ENCODE assay signal across 30 cellular contexts in the genomic region with DNA sequence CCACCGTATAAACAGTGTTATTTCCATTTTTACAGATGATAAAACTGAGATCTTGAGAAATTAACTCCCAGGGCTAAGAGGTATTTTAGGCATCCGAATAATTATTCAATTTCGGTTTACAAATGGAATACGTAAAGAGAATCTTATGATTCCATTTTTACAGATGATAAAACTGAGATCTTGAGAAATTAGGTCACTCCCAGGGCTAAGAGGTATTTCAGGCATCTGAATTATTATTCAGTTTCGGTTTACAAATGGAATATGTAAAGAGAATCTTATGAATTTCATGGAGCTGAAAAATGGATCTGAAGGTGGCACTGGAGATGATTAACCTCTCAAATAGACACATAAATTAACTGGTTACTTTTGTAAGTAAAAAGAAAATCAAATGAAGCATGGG. TPM values are rescaled to one million over a fixed set of nuclear protein-coding genes. Genes with fewer than 3 reads are reported as not detected.
"Had no signal": no experiment of that assay in that cellular context is flagged by ENCODE, and none has a peak within 500 bp of the region (broad histone marks: within the 10 kb centered on the region; RNA-seq: fewer than 3 reads in every experiment).

No MANE protein-coding gene starts in this region.

- H3K27ac ChIP-seq: esophagus muscularis mucosa, gastrocnemius medialis, left ventricle myocardium inferior, neutrophil, pancreas, psoas muscle, stomach, suprapubic skin, upper lobe of right lung had no signal

- H3K27me3 ChIP-seq: esophagus muscularis mucosa, gastrocnemius medialis, pancreas, sigmoid colon, stomach, tibial artery, upper lobe of right lung had no signal

- H3K4me1 ChIP-seq: gastrocnemius medialis, pancreas had no signal

- H3K36me3 ChIP-seq: esophagus muscularis mucosa, gastrocnemius medialis, left ventricle myocardium inferior, neutrophil, pancreas, sigmoid colon, stomach, suprapubic skin, tibial artery, upper lobe of right lung had no signal

- H3K4me3 ChIP-seq: esophagus muscularis mucosa, gastrocnemius medialis, left ventricle myocardium inferior, lung, mucosa of descending colon, pancreas, psoas muscle, sigmoid colon, stomach, suprapubic skin, tibial artery, upper lobe of right lung had no signal

- ATAC-seq: activated CD4-positive, alpha-beta T cell treated with anti-CD3 and anti-CD28 coated beads for 36 hours; gastrocnemius medialis; mucosa of descending colon; pancreas; psoas muscle; stimulated activated naive B cell treated with anti-CD40 and anti-IgM and Interleukin-4, amounts not matched to agents 10 μg/mL and 1 μg/mL and 100 μg/mL, for 72 hours; upper lobe of right lung had no signal

- DNase-seq: activated CD4-positive, alpha-beta memory T cell treated with anti-CD3 and anti-CD28 coated beads for 36 hours; activated CD4-positive, alpha-beta T cell treated with anti-CD3 and anti-CD28 coated beads for 36 hours; activated CD4-positive, CD25-positive, alpha-beta regulatory T cell; activated CD8-positive, alpha-beta memory T cell treated with anti-CD3 and anti-CD28 coated beads, Interleukin-2, amount 50 U/mL, for 4 hours; activated gamma-delta T cell; activated naive CD4-positive, alpha-beta T cell treated with anti-CD3 and anti-CD28 coated beads, Interleukin-2, amount 10 ng/mL, durations not matched to agents 7 days and 5 days; activated naive CD8-positive, alpha-beta T cell treated with anti-CD3 and anti-CD28 coated beads, Interleukin-2, amount 10 ng/mL, durations not matched to agents 7 days and 5 days; activated T-cell treated with anti-CD3 and anti-CD28 coated beads, Interleukin-2, amount 50 U/mL, for 24 hours; cerebellar nuclear complex; gastrocnemius medialis; glutamatergic neuron; islet precursor cell; left ventricle myocardium inferior; mesendoderm; mucosa of descending colon; pancreas; psoas muscle; sigmoid colon; stimulated activated CD4-positive, alpha-beta T cell treated with anti-CD3 and anti-CD28 coated beads, Interleukin-15, amount 100 ng/mL, for 24 hours; stimulated activated CD4-positive, alpha-beta T cell treated with anti-CD3 and anti-CD28 coated beads, Interleukin-2, amount 100 ng/mL, for 24 hours; stimulated activated naive B cell treated with anti-CD40 and anti-IgM and Interleukin-4, amounts not matched to agents 10 μg/mL and 1 μg/mL and 100 μg/mL, for 72 hours; stomach; tibial artery; upper lobe of right lung had no signal

- H3K9me3 ChIP-seq: esophagus muscularis mucosa, gastrocnemius medialis, left ventricle myocardium inferior, mucosa of descending colon, neutrophil, pancreas, psoas muscle, sigmoid colon, stomach, suprapubic skin, tibial artery, upper lobe of right lung had no signal

RNA-seq across cellular contexts. Expression of gene FGF1, which starts 44.2 kb away (rescaled TPM):
- total RNA-seq: activated CD4-positive, alpha-beta memory T cell treated with anti-CD3 and anti-CD28 coated beads for 36 hours; activated CD4-positive, alpha-beta T cell treated with anti-CD3 and anti-CD28 coated beads for 36 hours; activated CD8-positive, alpha-beta memory T cell treated with anti-CD3 and anti-CD28 coated beads for 36 hours; activated naive CD8-positive, alpha-beta T cell treated with anti-CD3 and anti-CD28 coated beads, Interleukin-2, amount 10 ng/mL, durations not matched to agents 7 days and 5 days; T-helper 1 cell treated with Interleukin-12 subunit alpha and Interleukin-12 subunit beta and Interleukin-4 antibody, amounts not matched to agents 30 ng/mL and 1 ng/mL, for 36 hours had no signal
